In genomic region chr15:96421211-96421610, GRCh38 we compare ENCODE assay signal across 1 cellular context.
TF ChIP-seq lines count a peak whose summit lies in the region.

No MANE protein-coding gene starts in this region.

TF ChIP-seq in GM23338, 12 proteins besides CTCF, POLR2A, EP300 and RAD21 (continued from another document):
- TF ChIP-seq REST (IDR thresholded peaks at IDR 0.05; ENCODE audit: unreplicated experiment) (no peak), STAT1 (IDR thresholded peaks at IDR 0.05; ENCODE audit: unreplicated experiment) (no peak), POLR2AphosphoS5 (IDR thresholded peaks at IDR 0.05; ENCODE audit: low read depth) (no peak), EZH2phosphoT487 (IDR thresholded peaks at IDR 0.05; ENCODE audit: unreplicated experiment) (no peak), CREB1 (CRISPR knock-in tag; IDR thresholded peaks at IDR 0.05; ENCODE audit: low read depth) (no peak), EZH2 (IDR thresholded peaks at IDR 0.05; ENCODE audit: low read depth, unreplicated experiment) (no peak), ZNF462 (CRISPR knock-in tag; IDR thresholded peaks at IDR 0.05) (no peak), ZNF114 (CRISPR knock-in tag; IDR thresholded peaks at IDR 0.05) (no peak)
